1 cellular context compared by ENCODE assay signal in the genomic region with DNA sequence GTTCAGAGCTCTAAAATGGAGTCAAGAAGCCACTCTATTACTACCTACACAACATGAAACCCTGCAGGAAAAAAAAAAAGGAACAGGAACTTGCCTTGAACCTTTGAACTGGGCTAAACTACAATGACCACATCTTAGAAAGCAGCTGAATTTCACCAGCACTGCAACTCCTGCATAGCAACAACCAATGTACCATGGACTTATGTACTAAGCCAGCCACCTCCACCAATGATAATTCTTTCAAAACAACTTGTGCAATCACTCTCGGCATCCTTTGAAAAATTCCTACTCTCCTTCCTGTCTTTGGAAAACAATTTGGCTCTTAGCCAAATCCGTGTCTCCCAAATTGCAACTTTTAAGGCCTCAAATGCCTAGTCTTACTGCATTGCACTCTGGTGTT.
TF ChIP-seq lines count a peak whose summit lies in the region.

No MANE protein-coding gene starts in this region.

TF ChIP-seq in HepG2, 621 proteins besides CTCF, POLR2A, EP300 and RAD21 (continued from another document):
- no peak for TF ChIP-seq ZBTB25 (CRISPR knock-in tag; IDR thresholded peaks at IDR 0.05)
- no peak for TF ChIP-seq ZNF616 (CRISPR knock-in tag; IDR thresholded peaks at IDR 0.05; ENCODE audit: low read depth)
- peak; percentile 95 for TF ChIP-seq ZNF3 (CRISPR knock-in tag; IDR thresholded peaks at IDR 0.05)
- no peak for TF ChIP-seq ZNF343 (CRISPR knock-in tag; IDR thresholded peaks at IDR 0.05)
- TF ChIP-seq, protein P1, sequence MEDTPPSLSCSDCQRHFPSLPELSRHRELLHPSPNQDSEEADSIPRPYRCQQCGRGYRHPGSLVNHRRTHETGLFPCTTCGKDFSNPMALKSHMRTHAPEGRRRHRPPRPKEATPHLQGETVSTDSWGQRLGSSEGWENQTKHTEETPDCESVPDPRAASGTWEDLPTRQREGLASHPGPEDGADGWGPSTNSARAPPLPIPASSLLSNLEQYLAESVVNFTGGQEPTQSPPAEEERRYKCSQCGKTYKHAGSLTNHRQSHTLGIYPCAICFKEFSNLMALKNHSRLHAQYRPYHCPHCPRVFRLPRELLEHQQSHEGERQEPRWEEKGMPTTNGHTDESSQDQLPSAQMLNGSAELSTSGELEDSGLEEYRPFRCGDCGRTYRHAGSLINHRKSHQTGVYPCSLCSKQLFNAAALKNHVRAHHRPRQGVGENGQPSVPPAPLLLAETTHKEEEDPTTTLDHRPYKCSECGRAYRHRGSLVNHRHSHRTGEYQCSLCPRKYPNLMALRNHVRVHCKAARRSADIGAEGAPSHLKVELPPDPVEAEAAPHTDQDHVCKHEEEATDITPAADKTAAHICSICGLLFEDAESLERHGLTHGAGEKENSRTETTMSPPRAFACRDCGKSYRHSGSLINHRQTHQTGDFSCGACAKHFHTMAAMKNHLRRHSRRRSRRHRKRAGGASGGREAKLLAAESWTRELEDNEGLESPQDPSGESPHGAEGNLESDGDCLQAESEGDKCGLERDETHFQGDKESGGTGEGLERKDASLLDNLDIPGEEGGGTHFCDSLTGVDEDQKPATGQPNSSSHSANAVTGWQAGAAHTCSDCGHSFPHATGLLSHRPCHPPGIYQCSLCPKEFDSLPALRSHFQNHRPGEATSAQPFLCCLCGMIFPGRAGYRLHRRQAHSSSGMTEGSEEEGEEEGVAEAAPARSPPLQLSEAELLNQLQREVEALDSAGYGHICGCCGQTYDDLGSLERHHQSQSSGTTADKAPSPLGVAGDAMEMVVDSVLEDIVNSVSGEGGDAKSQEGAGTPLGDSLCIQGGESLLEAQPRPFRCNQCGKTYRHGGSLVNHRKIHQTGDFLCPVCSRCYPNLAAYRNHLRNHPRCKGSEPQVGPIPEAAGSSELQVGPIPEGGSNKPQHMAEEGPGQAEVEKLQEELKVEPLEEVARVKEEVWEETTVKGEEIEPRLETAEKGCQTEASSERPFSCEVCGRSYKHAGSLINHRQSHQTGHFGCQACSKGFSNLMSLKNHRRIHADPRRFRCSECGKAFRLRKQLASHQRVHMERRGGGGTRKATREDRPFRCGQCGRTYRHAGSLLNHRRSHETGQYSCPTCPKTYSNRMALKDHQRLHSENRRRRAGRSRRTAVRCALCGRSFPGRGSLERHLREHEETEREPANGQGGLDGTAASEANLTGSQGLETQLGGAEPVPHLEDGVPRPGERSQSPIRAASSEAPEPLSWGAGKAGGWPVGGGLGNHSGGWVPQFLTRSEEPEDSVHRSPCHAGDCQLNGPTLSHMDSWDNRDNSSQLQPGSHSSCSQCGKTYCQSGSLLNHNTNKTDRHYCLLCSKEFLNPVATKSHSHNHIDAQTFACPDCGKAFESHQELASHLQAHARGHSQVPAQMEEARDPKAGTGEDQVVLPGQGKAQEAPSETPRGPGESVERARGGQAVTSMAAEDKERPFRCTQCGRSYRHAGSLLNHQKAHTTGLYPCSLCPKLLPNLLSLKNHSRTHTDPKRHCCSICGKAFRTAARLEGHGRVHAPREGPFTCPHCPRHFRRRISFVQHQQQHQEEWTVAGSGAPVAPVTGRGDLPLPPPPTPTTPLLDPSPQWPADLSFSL (CRISPR knock-in tag; IDR thresholded peaks at IDR 0.05) = no peak
- TF ChIP-seq ZKSCAN1 (IDR thresholded peaks at IDR 0.05; ENCODE audit: low read length) = no peak
- no peak for TF ChIP-seq XRCC5 (optimal IDR thresholded peaks at IDR 0.05; ENCODE audit: low read length)
- TF ChIP-seq ZNF614 (CRISPR knock-in tag; IDR thresholded peaks at IDR 0.05; ENCODE audit: borderline replicate concordance) = peak; percentile 62; the same call in 1 of the 2 replicates
- TF ChIP-seq YY1 (IDR thresholded peaks at IDR 0.05; ENCODE audit: insufficient read depth, insufficient replicate concordance, low read depth, low read length) = peak; percentile 49
- peak; percentile 59 for TF ChIP-seq IRF2 (CRISPR knock-in tag; IDR thresholded peaks at IDR 0.05)
- TF ChIP-seq ZNF253 (CRISPR knock-in tag; IDR thresholded peaks at IDR 0.05; ENCODE audit: borderline replicate concordance) = no peak
- TF ChIP-seq, protein P2, sequence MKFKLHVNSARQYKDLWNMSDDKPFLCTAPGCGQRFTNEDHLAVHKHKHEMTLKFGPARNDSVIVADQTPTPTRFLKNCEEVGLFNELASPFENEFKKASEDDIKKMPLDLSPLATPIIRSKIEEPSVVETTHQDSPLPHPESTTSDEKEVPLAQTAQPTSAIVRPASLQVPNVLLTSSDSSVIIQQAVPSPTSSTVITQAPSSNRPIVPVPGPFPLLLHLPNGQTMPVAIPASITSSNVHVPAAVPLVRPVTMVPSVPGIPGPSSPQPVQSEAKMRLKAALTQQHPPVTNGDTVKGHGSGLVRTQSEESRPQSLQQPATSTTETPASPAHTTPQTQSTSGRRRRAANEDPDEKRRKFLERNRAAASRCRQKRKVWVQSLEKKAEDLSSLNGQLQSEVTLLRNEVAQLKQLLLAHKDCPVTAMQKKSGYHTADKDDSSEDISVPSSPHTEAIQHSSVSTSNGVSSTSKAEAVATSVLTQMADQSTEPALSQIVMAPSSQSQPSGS (CRISPR knock-in tag; IDR thresholded peaks at IDR 0.05) = peak; percentile 72
- no peak for TF ChIP-seq CCDC6 (CRISPR knock-in tag; IDR thresholded peaks at IDR 0.05)
- no peak for TF ChIP-seq SIX4 (CRISPR knock-in tag; IDR thresholded peaks at IDR 0.05)
- peak; percentile 37 for TF ChIP-seq PITX1 (CRISPR knock-in tag; IDR thresholded peaks at IDR 0.05)
- TF ChIP-seq ELF3 (CRISPR knock-in tag; IDR thresholded peaks at IDR 0.05) = peak; percentile 85
- TF ChIP-seq ETV5 (CRISPR knock-in tag; IDR thresholded peaks at IDR 0.05; ENCODE audit: borderline replicate concordance) = peak; percentile 82
